ENCODE assay signal across 2 cellular contexts in genomic region chr1:156921053-156921529, GRCh38.
TF ChIP-seq lines count a peak whose summit lies in the region.

No MANE protein-coding gene starts in this region.

TF ChIP-seq in GM23338, 12 proteins besides CTCF, POLR2A, EP300 and RAD21:
- TF ChIP-seq EZH2 (IDR thresholded peaks at IDR 0.05; ENCODE audit: low read depth, unreplicated experiment): peak; percentile 79
- no peak for TF ChIP-seq CREB1 (CRISPR knock-in tag; IDR thresholded peaks at IDR 0.05; ENCODE audit: low read depth)

TF ChIP-seq in K562, 482 proteins besides CTCF, POLR2A, EP300 and RAD21:
- TF ChIP-seq CREM (IDR thresholded peaks at IDR 0.05; ENCODE audit: low read depth): no peak
- TF ChIP-seq ZNF445 (CRISPR knock-in tag; IDR thresholded peaks at IDR 0.05; ENCODE audit: low read depth): no peak
- TF ChIP-seq POLR2AphosphoS2 (IDR thresholded peaks at IDR 0.05; ENCODE audit: low read length): no peak
- no peak for TF ChIP-seq RBM15 (IDR thresholded peaks at IDR 0.05; ENCODE audit: insufficient read depth, low read length)
- no peak for TF ChIP-seq KDM2B (CRISPR knock-in tag; IDR thresholded peaks at IDR 0.05)
- TF ChIP-seq ILF3 (IDR thresholded peaks at IDR 0.05; ENCODE audit: borderline replicate concordance): no peak
- no peak for TF ChIP-seq ZZZ3 (IDR thresholded peaks at IDR 0.05)
- TF ChIP-seq, protein P1, sequence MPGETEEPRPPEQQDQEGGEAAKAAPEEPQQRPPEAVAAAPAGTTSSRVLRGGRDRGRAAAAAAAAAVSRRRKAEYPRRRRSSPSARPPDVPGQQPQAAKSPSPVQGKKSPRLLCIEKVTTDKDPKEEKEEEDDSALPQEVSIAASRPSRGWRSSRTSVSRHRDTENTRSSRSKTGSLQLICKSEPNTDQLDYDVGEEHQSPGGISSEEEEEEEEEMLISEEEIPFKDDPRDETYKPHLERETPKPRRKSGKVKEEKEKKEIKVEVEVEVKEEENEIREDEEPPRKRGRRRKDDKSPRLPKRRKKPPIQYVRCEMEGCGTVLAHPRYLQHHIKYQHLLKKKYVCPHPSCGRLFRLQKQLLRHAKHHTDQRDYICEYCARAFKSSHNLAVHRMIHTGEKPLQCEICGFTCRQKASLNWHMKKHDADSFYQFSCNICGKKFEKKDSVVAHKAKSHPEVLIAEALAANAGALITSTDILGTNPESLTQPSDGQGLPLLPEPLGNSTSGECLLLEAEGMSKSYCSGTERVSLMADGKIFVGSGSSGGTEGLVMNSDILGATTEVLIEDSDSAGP (CRISPR knock-in tag; IDR thresholded peaks at IDR 0.05): no peak
TF ChIP-seq in K562: peak in this region for 0.
